1 cellular context compared by ENCODE assay signal in genomic region chr16:30941600-30942420, GRCh38.
TF ChIP-seq lines count a peak whose summit lies in the region.

No MANE protein-coding gene starts in this region.

TF ChIP-seq in HepG2, 621 proteins besides CTCF, POLR2A, EP300 and RAD21 (continued from another document and continues in another):
- TF ChIP-seq TFAP4 (IDR thresholded peaks at IDR 0.05; ENCODE audit: borderline replicate concordance, low read depth) (peak; percentile 26), SRSF1 (optimal IDR thresholded peaks at IDR 0.05; ENCODE audit: low read depth, low read length) (no peak), ZNF496 (CRISPR knock-in tag; IDR thresholded peaks at IDR 0.05; ENCODE audit: insufficient replicate concordance) (no peak), GTF2F1 (IDR thresholded peaks at IDR 0.05; ENCODE audit: low read length) (no peak), DZIP1 (CRISPR knock-in tag; IDR thresholded peaks at IDR 0.05) (peak; percentile 52; the same call in 1 of the 2 replicates), USF2 (IDR thresholded peaks at IDR 0.05; ENCODE audit: low read depth, low read length) (peak; percentile 34; the same call in 1 of the 2 replicates), USF2 (CRISPR knock-in tag; IDR thresholded peaks at IDR 0.05; ENCODE audit: borderline replicate concordance) (peak; percentile 62; the same call in 1 of the 2 replicates), STAG1 (CRISPR knock-in tag; IDR thresholded peaks at IDR 0.05) (peak; percentile 91), ZNF746 (CRISPR knock-in tag; IDR thresholded peaks at IDR 0.05) (no peak), ESRRA (CRISPR knock-in tag; IDR thresholded peaks at IDR 0.05; ENCODE audit: low read depth) (no peak), HMGA1 (CRISPR knock-in tag; conservative IDR thresholded peaks at IDR 0.05) (no peak), BHLHE40 (IDR thresholded peaks at IDR 0.05; ENCODE audit: low read length) (0 out of 2 replicates have a peak, but pooled peaks have one; percentile 5), HHEX (CRISPR knock-in tag; IDR thresholded peaks at IDR 0.05) (no peak), PAXIP1 (CRISPR knock-in tag; conservative IDR thresholded peaks at IDR 0.05) (peak; percentile 48; the same call in 1 of the 2 replicates), SKI (IDR thresholded peaks at IDR 0.05; ENCODE audit: partially characterized antibody) (peak; percentile 44), FOXC1 (CRISPR knock-in tag; IDR thresholded peaks at IDR 0.05; ENCODE audit: borderline replicate concordance) (peak; percentile 77), CREB3 (CRISPR knock-in tag; IDR thresholded peaks at IDR 0.05) (no peak), SNAPC5 (CRISPR knock-in tag; IDR thresholded peaks at IDR 0.05; ENCODE audit: borderline replicate concordance) (no peak; the same call in 1 of the 2 replicates), BRF2 (CRISPR knock-in tag; IDR thresholded peaks at IDR 0.05) (no peak), DNMT3B (CRISPR knock-in tag; conservative IDR thresholded peaks at IDR 0.05) (no peak), ZFY (CRISPR knock-in tag; IDR thresholded peaks at IDR 0.05) (peak; percentile 58; the same call in 1 of the 2 replicates), GPBP1L1 (CRISPR knock-in tag; IDR thresholded peaks at IDR 0.05) (no peak), RBM22 (optimal IDR thresholded peaks at IDR 0.05; ENCODE audit: low read length) (no peak), ZNF691 (CRISPR knock-in tag; IDR thresholded peaks at IDR 0.05; ENCODE audit: borderline replicate concordance, low read depth) (peak; percentile 58; the same call in 1 of the 2 replicates), GATAD2A (CRISPR knock-in tag; IDR thresholded peaks at IDR 0.05) (peak; percentile 49; the same call in 1 of the 2 replicates), MLLT10 (CRISPR knock-in tag; IDR thresholded peaks at IDR 0.05) (no peak), ZNF589 (CRISPR knock-in tag; conservative IDR thresholded peaks at IDR 0.05) (0 out of 2 replicates have a peak, but pooled peaks have one; percentile 7), ZNF687 (CRISPR knock-in tag; IDR thresholded peaks at IDR 0.05) (peak; percentile 97), ZNF225 (CRISPR knock-in tag; IDR thresholded peaks at IDR 0.05) (no peak), ZFP36 (IDR thresholded peaks at IDR 0.05; ENCODE audit: borderline replicate concordance, low read depth, low read length, partially characterized antibody) (no peak), ZNF800 (CRISPR knock-in tag; IDR thresholded peaks at IDR 0.05) (no peak), ASH2L (IDR thresholded peaks at IDR 0.05; ENCODE audit: insufficient read length, low read depth, low read length) (peak; percentile 52), FOXJ3 (CRISPR knock-in tag; IDR thresholded peaks at IDR 0.05; ENCODE audit: borderline replicate concordance) (no peak), NR2C2 (CRISPR knock-in tag; IDR thresholded peaks at IDR 0.05; ENCODE audit: borderline replicate concordance) (no peak; the same call in 1 of the 2 replicates), SPEN (CRISPR knock-in tag; IDR thresholded peaks at IDR 0.05; ENCODE audit: low read depth) (peak; percentile 54; the same call in 1 of the 2 replicates)
